In genomic region chr17:78174332-78174869, GRCh38 we compare ENCODE assay signal across 9 cellular contexts. TPM values are rescaled to one million over a fixed set of nuclear protein-coding genes. Genes with fewer than 3 reads are reported as not detected.
A peak's percentile ranks its signal among the peaks of the same experiment; 100 is the strongest.
DNase-seq lines count a peak whose midpoint lies in the region; ATAC-seq and TF ChIP-seq lines count a peak whose summit lies in the region.
"Had no signal": no experiment of that assay in that cellular context is flagged by ENCODE, and none has a peak within 500 bp of the region (broad histone marks: within the 10 kb centered on the region; RNA-seq: fewer than 3 reads in every experiment).

No MANE protein-coding gene starts in this region.

- H3K79me2 ChIP-seq in KMS-11 (ENCODE audit: insufficient read depth, low read depth), result peaks cover 42% of the 10 kb centered on the region

- peaks cover 94% of the 10 kb centered on the region for H3K4me1 ChIP-seq in KMS-11 (ENCODE audit: low read depth, poor library complexity, severe bottlenecking)

- H3K36me3 ChIP-seq in KMS-11 (ENCODE audit: insufficient read depth), result peaks cover 9% of the 10 kb centered on the region; the same call in 1 of the 2 replicates

- H3K27me3 Mint-ChIP-seq in natural killer cell (ENCODE audit: low read depth in 2 of 2), result no peaks in the 10 kb centered on the region

- H2AFZ ChIP-seq in KMS-11 (ENCODE audit: low read depth), result no peak overlapping the region

- H3K4me1 Mint-ChIP-seq in natural killer cell, result peaks cover 20 to 37% of the 10 kb centered on the region in 2 donors

- H4K20me1 ChIP-seq in KMS-11 (ENCODE audit: insufficient read depth), result no peaks in the 10 kb centered on the region

- H3K9ac ChIP-seq in KMS-11, result peak overlapping the region; percentile 17; the same call in 1 of the 2 replicates

- H3K4me3 Mint-ChIP-seq in natural killer cell, result no peak overlapping the region

- peak; percentile 9; the same call in 1 of the 2 replicates for TF ChIP-seq CTCF in KMS-11 (conservative IDR thresholded peaks at IDR 0.05; ENCODE audit: low read depth, low read length)
- TF ChIP-seq CTCF in natural killer cell (IDR thresholded peaks at IDR 0.05), result no peak

- H3K36me3 Mint-ChIP-seq in activated naive CD4-positive, alpha-beta T cell treated with anti-CD3 and anti-CD28 coated beads, Interleukin-2, amount 50 U/mL, for 72 hours, result peaks cover 19 to 31% of the 10 kb centered on the region in 2 donors
- no peaks in the 10 kb centered on the region for H3K36me3 Mint-ChIP-seq in natural killer cell

- H3K4me3 ChIP-seq in KMS-11 (IDR thresholded peaks at IDR 0.05; ENCODE audit: insufficient read depth, low read depth, low read length), result no peak overlapping the region

- no peaks in the 10 kb centered on the region for H3K27me3 ChIP-seq in KMS-11 (ENCODE audit: insufficient read depth, low read depth)
- H3K27me3 ChIP-seq in layer of hippocampus (ENCODE audit: control insufficient read depth, insufficient read depth, low read length), result no peaks in the 10 kb centered on the region

- H3K27ac Mint-ChIP-seq in activated naive CD4-positive, alpha-beta T cell treated with anti-CD3 and anti-CD28 coated beads, Interleukin-2, amount 50 U/mL, for 72 hours, result peak overlapping the region; percentile 83 to 95
- no peak overlapping the region for H3K27ac Mint-ChIP-seq in natural killer cell

- H3K27ac ChIP-seq in KMS-11 (peak overlapping the region; percentile 72), layer of hippocampus (ENCODE audit: low read depth, low read length) (peak overlapping the region; percentile 82), substantia nigra (ENCODE audit: low read depth, low read length, poor library complexity, severe bottlenecking) (peak overlapping the region; percentile 97)

- intact Hi-C loops in natural killer cell (cut with micrococcal nuclease), result no loop called here

- DNase-seq in activated naive CD4-positive, alpha-beta T cell treated with anti-CD3 and anti-CD28 coated beads, Interleukin-2, amount 50 U/mL, for 72 hours (ENCODE audit: low spot score in 2 of 2), result no peak
- DNase-seq in substantia nigra (lab: John Stamatoyannopoulos, UW), result peak; percentile 45 to 96 (median 87)
- no peak for DNase-seq in natural killer cell
- no peak for DNase-seq in NCI-H2081 (lab: John Stamatoyannopoulos, UW)

- peak overlapping the region; percentile 50 for H3K4me2 ChIP-seq in KMS-11

- no peak for ATAC-seq in activated naive CD4-positive, alpha-beta T cell treated with anti-CD3 and anti-CD28 coated beads, Interleukin-2, amount 50 U/mL, for 72 hours
- ATAC-seq in GM19452 (IDR thresholded peaks at IDR 0.05; ENCODE audit: unreplicated experiment), result no peak
- no peak for ATAC-seq in natural killer cell
- ATAC-seq in HG03521 (IDR thresholded peaks at IDR 0.05; ENCODE audit: unreplicated experiment), result no peak

- H3K9me3 Mint-ChIP-seq in activated naive CD4-positive, alpha-beta T cell treated with anti-CD3 and anti-CD28 coated beads, Interleukin-2, amount 50 U/mL, for 72 hours, result no peaks in the 10 kb centered on the region
- H3K9me3 Mint-ChIP-seq in natural killer cell, result no peaks in the 10 kb centered on the region

RNA-seq across cellular contexts. Expression of gene SYNGR2, which starts 6.0 kb away (rescaled TPM):
- total RNA-seq in activated naive CD4-positive, alpha-beta T cell treated with anti-CD3 and anti-CD28 coated beads, Interleukin-2, amount 50 U/mL, for 72 hours, result 10 to 100 TPM; 84.0 to 92.7 TPM
- 10 to 100 TPM; 41.2 to 62.1 (median 43.5) TPM for total RNA-seq in natural killer cell

RNA-seq across cellular contexts. Expression of gene TK1, which starts 12.5 kb away (rescaled TPM):
- total RNA-seq in activated naive CD4-positive, alpha-beta T cell treated with anti-CD3 and anti-CD28 coated beads, Interleukin-2, amount 50 U/mL, for 72 hours, result 100 to 1,000 TPM; 129 to 234 TPM
- 1 to 10 TPM; 2.1 to 5.1 (median 3.9) TPM for total RNA-seq in natural killer cell

RNA-seq across cellular contexts. Expression of gene AFMID, which starts 12.8 kb away (rescaled TPM):
- 10 to 100 TPM; 27.1 to 60.6 TPM for total RNA-seq in activated naive CD4-positive, alpha-beta T cell treated with anti-CD3 and anti-CD28 coated beads, Interleukin-2, amount 50 U/mL, for 72 hours
- total RNA-seq in natural killer cell, result 1 to 10 TPM; 2.2 to 4.1 (median 2.3) TPM

RNA-seq across cellular contexts. Expression of gene C17orf99, which starts 28.2 kb away (rescaled TPM):
- not detected for total RNA-seq in activated naive CD4-positive, alpha-beta T cell treated with anti-CD3 and anti-CD28 coated beads, Interleukin-2, amount 50 U/mL, for 72 hours
- total RNA-seq in natural killer cell, result not detected
- total RNA-seq: M059J had no signal

RNA-seq across cellular contexts. Expression of gene BIRC5, which starts 39.7 kb away (rescaled TPM):
- total RNA-seq in activated naive CD4-positive, alpha-beta T cell treated with anti-CD3 and anti-CD28 coated beads, Interleukin-2, amount 50 U/mL, for 72 hours, result 100 to 1,000 TPM in 1 of 2 donors, 10 to 100 TPM in 1; 87.4 to 106 TPM
- 1 to 10 TPM in 2 of 3 donors, under 1 TPM in 1; 0.73 to 1.9 (median 1.2) TPM for total RNA-seq in natural killer cell

Comparison
In these comparisons a context has a peak if more than half of its experiments do, and no peak if none do; other contexts are left out.
1. DNase-seq: peak in substantia nigra (49 of 49); none in activated naive CD4-positive, alpha-beta T cell treated with anti-CD3 and anti-CD28 coated beads, Interleukin-2, amount 50 U/mL, for 72 hours (0 of 2), natural killer cell (single experiment) and NCI-H2081 (0 of 2).
2. H3K27ac Mint-ChIP-seq: peak in activated naive CD4-positive, alpha-beta T cell treated with anti-CD3 and anti-CD28 coated beads, Interleukin-2, amount 50 U/mL, for 72 hours (2 of 2); none in natural killer cell (0 of 2).
3. RNA of gene TK1, which starts 12.5 kb away (total RNA-seq): 129 to 234 TPM in activated naive CD4-positive, alpha-beta T cell treated with anti-CD3 and anti-CD28 coated beads, Interleukin-2, amount 50 U/mL, for 72 hours; 2.1 to 5.1 TPM in natural killer cell; every median in the first group is over 10 times any median in the second.
4. RNA of gene AFMID, which starts 12.8 kb away (total RNA-seq): 27.1 to 60.6 TPM in activated naive CD4-positive, alpha-beta T cell treated with anti-CD3 and anti-CD28 coated beads, Interleukin-2, amount 50 U/mL, for 72 hours; 2.2 to 4.1 TPM in natural killer cell; every median in the first group is over 4 times any median in the second.
5. Peak in every context shown above with its lines, with median percentiles within 50 percentile points of each other: H3K27ac ChIP-seq.